In the genomic region with DNA sequence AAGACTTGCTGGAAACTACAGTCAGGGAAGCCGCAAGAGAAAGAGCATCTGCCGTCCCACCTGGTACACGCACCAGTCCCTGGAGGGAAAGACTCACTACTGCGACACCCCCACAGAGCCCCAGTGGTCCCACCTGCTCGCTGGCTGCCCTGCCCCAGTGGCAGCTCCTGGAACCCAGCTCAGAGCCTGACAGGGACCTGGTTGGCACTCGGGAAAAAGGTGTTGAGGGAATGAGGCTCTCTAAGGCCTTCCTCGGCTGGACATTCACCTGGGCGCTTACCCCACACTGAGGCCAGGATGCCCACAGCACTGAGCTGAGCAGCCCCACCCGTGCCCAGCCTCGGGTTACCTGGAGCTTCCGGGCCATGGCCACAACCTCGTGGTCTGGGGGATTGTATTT, we compare ENCODE assay signal across 27 cellular contexts.
"Had no signal": no experiment of that assay in that cellular context is flagged by ENCODE, and none has a peak within 500 bp of the region (broad histone marks: within the 10 kb centered on the region; RNA-seq: fewer than 3 reads in every experiment).

No MANE protein-coding gene starts in this region.

- H3K27me3 Mint-ChIP-seq: activated CD4-positive, alpha-beta memory T cell treated with anti-CD3 and anti-CD28 coated beads for 36 hours; activated CD4-positive, alpha-beta T cell treated with anti-CD3 and anti-CD28 coated beads for 36 hours; activated CD4-positive, alpha-beta T cell treated with anti-CD3 and anti-CD28 coated beads, Interleukin-2, amount 10 ng/mL, durations not matched to agents 24 days and 14 days; activated naive CD4-positive, alpha-beta T cell treated with anti-CD3 and anti-CD28 coated beads, Interleukin-2, amount 10 ng/mL, durations not matched to agents 7 days and 5 days; activated naive CD8-positive, alpha-beta T cell treated with anti-CD3 and anti-CD28 coated beads, Interleukin-2, amount 10 ng/mL, durations not matched to agents 7 days and 5 days; activated T-cell treated with anti-CD3 and anti-CD28 coated beads, Interleukin-2, amount 50 U/mL, for 24 hours; central memory CD8-positive, alpha-beta T cell; dendritic cell treated with granulocyte-macrophage colony-stimulating factor and Interleukin-4, amounts not matched to agents 40 ng/mL and 50 ng/mL, for 4 days had no signal

- FAIRE-seq: astrocyte had no signal

- H3K4me3 ChIP-seq: coronary artery, dorsolateral prefrontal cortex, esophagus muscularis mucosa, gastrocnemius medialis had no signal

- H3K4me1 ChIP-seq: foreskin keratinocyte had no signal

- H3K4me1 Mint-ChIP-seq: activated CD4-positive, alpha-beta T cell treated with anti-CD3 and anti-CD28 coated beads for 36 hours; activated CD4-positive, alpha-beta T cell treated with anti-CD3 and anti-CD28 coated beads, Interleukin-2, amount 10 ng/mL, durations not matched to agents 24 days and 14 days; activated naive CD4-positive, alpha-beta T cell treated with anti-CD3 and anti-CD28 coated beads, Interleukin-2, amount 10 ng/mL, durations not matched to agents 7 days and 5 days; activated naive CD8-positive, alpha-beta T cell treated with anti-CD3 and anti-CD28 coated beads, Interleukin-2, amount 10 ng/mL, durations not matched to agents 7 days and 5 days; central memory CD8-positive, alpha-beta T cell had no signal

- H3K27me3 ChIP-seq: brain microvascular endothelial cell, dorsolateral prefrontal cortex, esophagus muscularis mucosa, foreskin keratinocyte, gastrocnemius medialis had no signal

- H3K9me3 ChIP-seq: esophagus muscularis mucosa, gastrocnemius medialis had no signal

- H3K4me3 Mint-ChIP-seq: activated CD4-positive, alpha-beta memory T cell treated with anti-CD3 and anti-CD28 coated beads for 36 hours; activated CD4-positive, alpha-beta T cell treated with anti-CD3 and anti-CD28 coated beads for 36 hours; activated CD4-positive, alpha-beta T cell treated with anti-CD3 and anti-CD28 coated beads, Interleukin-2, amount 10 ng/mL, durations not matched to agents 24 days and 14 days; activated naive CD4-positive, alpha-beta T cell treated with anti-CD3 and anti-CD28 coated beads, Interleukin-2, amount 10 ng/mL, durations not matched to agents 7 days and 5 days; activated naive CD8-positive, alpha-beta T cell treated with anti-CD3 and anti-CD28 coated beads, Interleukin-2, amount 10 ng/mL, durations not matched to agents 7 days and 5 days; activated T-cell treated with anti-CD3 and anti-CD28 coated beads, Interleukin-2, amount 50 U/mL, for 24 hours; activated T-cell treated with anti-CD3 and anti-CD28 coated beads, Interleukin-2, amount 50 U/mL, for 72 hours; central memory CD8-positive, alpha-beta T cell; dendritic cell treated with granulocyte-macrophage colony-stimulating factor and Interleukin-4, amounts not matched to agents 40 ng/mL and 50 ng/mL, for 4 days had no signal

- DNase-seq: activated CD4-positive, alpha-beta memory T cell treated with anti-CD3 and anti-CD28 coated beads for 36 hours; activated CD4-positive, alpha-beta T cell treated with anti-CD3 and anti-CD28 coated beads for 36 hours; activated CD4-positive, alpha-beta T cell treated with anti-CD3 and anti-CD28 coated beads, Interleukin-2, amount 10 ng/mL, durations not matched to agents 24 days and 14 days; activated CD4-positive, CD25-positive, alpha-beta regulatory T cell; activated CD4-positive, CD25-positive, alpha-beta regulatory T cell treated with anti-CD3 and anti-CD28 coated beads, Interleukin-2, amount 50 U/mL, for 72 hours; activated CD8-positive, alpha-beta memory T cell treated with anti-CD3 and anti-CD28 coated beads, Interleukin-2, amount 50 U/mL, for 48 hours; activated gamma-delta T cell; activated naive CD4-positive, alpha-beta T cell; activated naive CD4-positive, alpha-beta T cell treated with anti-CD3 and anti-CD28 coated beads, Interleukin-2, amount 10 ng/mL, durations not matched to agents 7 days and 5 days; activated naive CD8-positive, alpha-beta T cell treated with anti-CD3 and anti-CD28 coated beads, Interleukin-2, amount 10 ng/mL, durations not matched to agents 7 days and 5 days; activated T-cell treated with anti-CD3 and anti-CD28 coated beads for 4 hours; activated T-cell treated with anti-CD3 and anti-CD28 coated beads, Interleukin-2, amount 50 U/mL, for 24 hours; activated T-cell treated with anti-CD3 and anti-CD28 coated beads, Interleukin-2, amount 50 U/mL, for 72 hours; brain microvascular endothelial cell; dorsolateral prefrontal cortex; effector memory CD4-positive, alpha-beta T cell; erythroblast; foreskin keratinocyte; gastrocnemius medialis; glutamatergic neuron; T-helper 2 cell had no signal

- H3K27ac Mint-ChIP-seq: activated CD4-positive, alpha-beta memory T cell treated with anti-CD3 and anti-CD28 coated beads for 36 hours; activated CD4-positive, alpha-beta T cell treated with anti-CD3 and anti-CD28 coated beads for 36 hours; activated CD4-positive, alpha-beta T cell treated with anti-CD3 and anti-CD28 coated beads, Interleukin-2, amount 10 ng/mL, durations not matched to agents 24 days and 14 days; activated naive CD4-positive, alpha-beta T cell treated with anti-CD3 and anti-CD28 coated beads, Interleukin-2, amount 10 ng/mL, durations not matched to agents 7 days and 5 days; activated naive CD8-positive, alpha-beta T cell treated with anti-CD3 and anti-CD28 coated beads, Interleukin-2, amount 10 ng/mL, durations not matched to agents 7 days and 5 days; activated T-cell treated with anti-CD3 and anti-CD28 coated beads, Interleukin-2, amount 50 U/mL, for 24 hours; activated T-cell treated with anti-CD3 and anti-CD28 coated beads, Interleukin-2, amount 50 U/mL, for 72 hours; dendritic cell treated with granulocyte-macrophage colony-stimulating factor and Interleukin-4, amounts not matched to agents 40 ng/mL and 50 ng/mL, for 4 days had no signal

- ATAC-seq: activated CD4-positive, alpha-beta T cell treated with anti-CD3 and anti-CD28 coated beads for 36 hours; activated naive CD4-positive, alpha-beta T cell treated with anti-CD3 and anti-CD28 coated beads, Interleukin-2, amount 50 U/mL, for 72 hours; activated T-cell treated with anti-CD3 and anti-CD28 coated beads, Interleukin-2, amount 50 U/mL, for 72 hours; foreskin keratinocyte; gastrocnemius medialis had no signal

- H3K9me3 Mint-ChIP-seq: activated CD4-positive, alpha-beta memory T cell treated with anti-CD3 and anti-CD28 coated beads for 36 hours; activated CD4-positive, alpha-beta T cell treated with anti-CD3 and anti-CD28 coated beads, Interleukin-2, amount 10 ng/mL, durations not matched to agents 24 days and 14 days; activated naive CD4-positive, alpha-beta T cell treated with anti-CD3 and anti-CD28 coated beads, Interleukin-2, amount 10 ng/mL, durations not matched to agents 7 days and 5 days; activated naive CD4-positive, alpha-beta T cell treated with anti-CD3 and anti-CD28 coated beads, Interleukin-2, amount 50 U/mL, for 72 hours; activated naive CD8-positive, alpha-beta T cell treated with anti-CD3 and anti-CD28 coated beads, Interleukin-2, amount 10 ng/mL, durations not matched to agents 7 days and 5 days; activated T-cell treated with anti-CD3 and anti-CD28 coated beads, Interleukin-2, amount 50 U/mL, for 24 hours; activated T-cell treated with anti-CD3 and anti-CD28 coated beads, Interleukin-2, amount 50 U/mL, for 72 hours; central memory CD8-positive, alpha-beta T cell; dendritic cell treated with granulocyte-macrophage colony-stimulating factor and Interleukin-4, amounts not matched to agents 40 ng/mL and 50 ng/mL, for 4 days had no signal

- H3K27ac ChIP-seq: brain microvascular endothelial cell, coronary artery, esophagus muscularis mucosa, foreskin keratinocyte, gastrocnemius medialis had no signal
